In genomic region chr12:95395706-95396105, GRCh38 we compare ENCODE assay signal across 7 cellular contexts.
"Had no signal": no experiment of that assay in that cellular context is flagged by ENCODE, and none has a peak within 500 bp of the region (broad histone marks: within the 10 kb centered on the region; RNA-seq: fewer than 3 reads in every experiment).

No MANE protein-coding gene starts in this region.

- H2AFZ ChIP-seq: GM23338 had no signal

- ATAC-seq: GM23338 had no signal

- DNase-seq: H9, HCEC 1CT, IMR-90 had no signal

- H3K4me2 ChIP-seq: GM23338 had no signal

- FAIRE-seq: H1, H54, HTR-8/SVneo had no signal

- H3K4me3 ChIP-seq: GM23338 had no signal
